In genomic region chr2:34719195-34719594, GRCh38 we compare ENCODE assay signal across 22 cellular contexts.
"Had no signal": no experiment of that assay in that cellular context is flagged by ENCODE, and none has a peak within 500 bp of the region (broad histone marks: within the 10 kb centered on the region; RNA-seq: fewer than 3 reads in every experiment).

No MANE protein-coding gene starts in this region.

- H3K36me3 ChIP-seq: esophagus squamous epithelium, lower lobe of right lung, neutrophil, pancreas, right lobe of liver, transverse colon, upper lobe of right lung, uterus had no signal

- H3K4me1 ChIP-seq: esophagus squamous epithelium, lower lobe of right lung, pancreas, right lobe of liver, transverse colon, upper lobe of right lung, uterus had no signal

- H3K27me3 Mint-ChIP-seq: stimulated activated naive B cell treated with anti-CD40 and anti-IgM and Interleukin-4, amounts not matched to agents 10 μg/mL and 1 μg/mL and 100 μg/mL, for 72 hours; stimulated activated naive CD8-positive, alpha-beta T cell treated with anti-CD3 and anti-CD28 coated beads, Interleukin-15, Interleukin-2, amounts not matched to agents 100 ng/mL and 50 ng/mL, for 24 hours had no signal

- H3K27ac Mint-ChIP-seq: natural killer cell; stimulated activated naive B cell treated with anti-CD40 and anti-IgM and Interleukin-4, amounts not matched to agents 10 μg/mL and 1 μg/mL and 100 μg/mL, for 72 hours; stimulated activated naive CD8-positive, alpha-beta T cell treated with anti-CD3 and anti-CD28 coated beads, Interleukin-15, Interleukin-2, amounts not matched to agents 100 ng/mL and 50 ng/mL, for 24 hours had no signal

- H3K27me3 ChIP-seq: esophagus squamous epithelium, neutrophil, pancreas, right lobe of liver, transverse colon, upper lobe of right lung, uterus had no signal

- H3K4me3 ChIP-seq: coronary artery, esophagus squamous epithelium, lower lobe of right lung, pancreas, right lobe of liver, transverse colon, upper lobe of right lung, uterus had no signal

- H3K36me3 Mint-ChIP-seq: natural killer cell; stimulated activated naive B cell treated with anti-CD40 and anti-IgM and Interleukin-4, amounts not matched to agents 10 μg/mL and 1 μg/mL and 100 μg/mL, for 72 hours had no signal

- DNase-seq: dermis blood vessel endothelial cell; effector memory CD4-positive, alpha-beta T cell; erythroblast; esophagus squamous epithelium; foreskin melanocyte; glutamatergic neuron; left ventricle myocardium superior; lower lobe of right lung; natural killer cell; retina; right lobe of liver; small intestine; stimulated activated CD4-positive, alpha-beta T cell treated with anti-CD3 and anti-CD28 coated beads, Interleukin-15, amount 100 ng/mL, for 24 hours; stimulated activated CD4-positive, alpha-beta T cell treated with anti-CD3 and anti-CD28 coated beads, Interleukin-2, amount 100 ng/mL, for 48 hours; stimulated activated naive B cell treated with anti-CD40 and anti-IgM and Interleukin-4, amounts not matched to agents 10 μg/mL and 1 μg/mL and 100 μg/mL, for 72 hours; transverse colon; upper lobe of right lung; uterus had no signal

- H3K9me3 ChIP-seq: esophagus squamous epithelium, lower lobe of right lung, neutrophil, pancreas, right lobe of liver, transverse colon, upper lobe of right lung, uterus had no signal

- ATAC-seq: left ventricle myocardium superior; lower lobe of right lung; natural killer cell; pancreas; right lobe of liver; stimulated activated naive B cell treated with anti-CD40 and anti-IgM and Interleukin-4, amounts not matched to agents 10 μg/mL and 1 μg/mL and 100 μg/mL, for 72 hours; upper lobe of right lung had no signal

- H3K4me1 Mint-ChIP-seq: natural killer cell; stimulated activated naive B cell treated with anti-CD40 and anti-IgM and Interleukin-4, amounts not matched to agents 10 μg/mL and 1 μg/mL and 100 μg/mL, for 72 hours had no signal

- H3K27ac ChIP-seq: coronary artery, esophagus squamous epithelium, lower lobe of right lung, neutrophil, pancreas, right lobe of liver, transverse colon, upper lobe of right lung, uterus had no signal

- H3K4me3 Mint-ChIP-seq: natural killer cell; stimulated activated naive B cell treated with anti-CD40 and anti-IgM and Interleukin-4, amounts not matched to agents 10 μg/mL and 1 μg/mL and 100 μg/mL, for 72 hours; stimulated activated naive CD8-positive, alpha-beta T cell treated with anti-CD3 and anti-CD28 coated beads, Interleukin-15, Interleukin-2, amounts not matched to agents 100 ng/mL and 50 ng/mL, for 24 hours had no signal
